ENCODE assay signal across 32 cellular contexts in genomic region chr13:92849381-92849780, GRCh38.
"Had no signal": no experiment of that assay in that cellular context is flagged by ENCODE, and none has a peak within 500 bp of the region (broad histone marks: within the 10 kb centered on the region; RNA-seq: fewer than 3 reads in every experiment).

No MANE protein-coding gene starts in this region.

- H3K27ac Mint-ChIP-seq: activated CD8-positive, alpha-beta memory T cell treated with anti-CD3 and anti-CD28 coated beads, Interleukin-2, amount 10 ng/mL, durations not matched to agents 7 days and 5 days; activated CD8-positive, alpha-beta T cell treated with anti-CD3 and anti-CD28 coated beads, Interleukin-2, amount 10 ng/mL, durations not matched to agents 7 days and 5 days; activated naive CD4-positive, alpha-beta T cell treated with anti-CD3 and anti-CD28 coated beads for 36 hours; activated naive CD4-positive, alpha-beta T cell treated with anti-CD3 and anti-CD28 coated beads, Interleukin-2, amount 50 U/mL, for 24 hours; activated naive CD8-positive, alpha-beta T cell treated with anti-CD3 and anti-CD28 coated beads for 36 hours; activated naive CD8-positive, alpha-beta T cell treated with anti-CD3 and anti-CD28 coated beads, Interleukin-2, amount 50 U/mL, for 24 hours; activated T-helper 1 cell treated with anti-CD3 and anti-CD28 coated beads, Interleukin-12 subunit alpha, Interleukin-12 subunit beta, Interleukin-2, Interleukin-4 antibody, amounts not matched to agents 30 ng/mL and 10 ng/mL and 1 ng/mL, durations not matched to agents 14 hours and 24 hours and 36 hours; activated T-helper 2 cell treated with anti-CD3 and anti-CD28 coated beads, Interferon-gamma antibody, Interleukin-2, Interleukin-4, amounts not matched to agents 10 μg/mL and 5 μg/mL and 100 μg/mL, durations not matched to agents 14 hours and 24 hours and 36 hours; dendritic cell treated with granulocyte-macrophage colony-stimulating factor and Interleukin-4, amounts not matched to agents 40 ng/mL and 50 ng/mL, for 4 days; endodermal cell; WTC11 had no signal

- DNase-seq: activated CD4-positive, alpha-beta T cell treated with anti-CD3 and anti-CD28 coated beads for 1 hour; activated CD4-positive, alpha-beta T cell treated with anti-CD3 and anti-CD28 coated beads for 4 hours; activated CD4-positive, alpha-beta T cell treated with anti-CD3 and anti-CD28 coated beads, Interleukin-2, amount 50 U/mL, for 1 hour; activated CD4-positive, alpha-beta T cell treated with anti-CD3 and anti-CD28 coated beads, Interleukin-2, amount 50 U/mL, for 48 hours; activated CD8-positive, alpha-beta memory T cell treated with anti-CD3 and anti-CD28 coated beads, Interleukin-2, amount 10 ng/mL, durations not matched to agents 7 days and 5 days; activated CD8-positive, alpha-beta memory T cell treated with anti-CD3 and anti-CD28 coated beads, Interleukin-2, amount 50 U/mL, for 4 hours; activated CD8-positive, alpha-beta T cell treated with anti-CD3 and anti-CD28 coated beads, Interleukin-2, amount 10 ng/mL, durations not matched to agents 7 days and 5 days; activated effector memory CD4-positive, alpha-beta T cell treated with anti-CD3 and anti-CD28 coated beads, Interleukin-2, amount 50 U/mL, for 16 hours; activated naive CD4-positive, alpha-beta T cell treated with anti-CD3 and anti-CD28 coated beads for 36 hours; activated naive CD8-positive, alpha-beta T cell treated with anti-CD3 and anti-CD28 coated beads for 36 hours; activated naive CD8-positive, alpha-beta T cell treated with anti-CD3 and anti-CD28 coated beads, Interleukin-2, amount 50 U/mL, for 24 hours; activated T-cell treated with anti-CD3 and anti-CD28 coated beads, Interleukin-2, amount 50 U/mL, for 1 hour; activated T-cell treated with anti-CD3 and anti-CD28 coated beads, Interleukin-2, amount 50 U/mL, for 48 hours; adrenal gland; amygdala; aorta; body of pancreas; caudate nucleus; colonic mucosa; dorsolateral prefrontal cortex; effector memory CD4-positive, alpha-beta T cell; endodermal cell; erythroblast; foreskin keratinocyte; gastrocnemius medialis; T-helper 2 cell had no signal

- H3K4me3 Mint-ChIP-seq: activated CD8-positive, alpha-beta memory T cell treated with anti-CD3 and anti-CD28 coated beads, Interleukin-2, amount 10 ng/mL, durations not matched to agents 7 days and 5 days; activated CD8-positive, alpha-beta T cell treated with anti-CD3 and anti-CD28 coated beads, Interleukin-2, amount 10 ng/mL, durations not matched to agents 7 days and 5 days; activated naive CD4-positive, alpha-beta T cell treated with anti-CD3 and anti-CD28 coated beads for 36 hours; activated naive CD4-positive, alpha-beta T cell treated with anti-CD3 and anti-CD28 coated beads, Interleukin-2, amount 50 U/mL, for 24 hours; activated naive CD8-positive, alpha-beta T cell treated with anti-CD3 and anti-CD28 coated beads for 36 hours; activated naive CD8-positive, alpha-beta T cell treated with anti-CD3 and anti-CD28 coated beads, Interleukin-2, amount 50 U/mL, for 24 hours; activated T-helper 1 cell treated with anti-CD3 and anti-CD28 coated beads, Interleukin-12 subunit alpha, Interleukin-12 subunit beta, Interleukin-2, Interleukin-4 antibody, amounts not matched to agents 30 ng/mL and 10 ng/mL and 1 ng/mL, durations not matched to agents 14 hours and 24 hours and 36 hours; dendritic cell treated with granulocyte-macrophage colony-stimulating factor and Interleukin-4, amounts not matched to agents 40 ng/mL and 50 ng/mL, for 4 days; endodermal cell; WTC11 had no signal

- H3K36me3 Mint-ChIP-seq: activated CD8-positive, alpha-beta memory T cell treated with anti-CD3 and anti-CD28 coated beads, Interleukin-2, amount 10 ng/mL, durations not matched to agents 7 days and 5 days; activated naive CD4-positive, alpha-beta T cell treated with anti-CD3 and anti-CD28 coated beads, Interleukin-2, amount 50 U/mL, for 24 hours; activated naive CD8-positive, alpha-beta T cell treated with anti-CD3 and anti-CD28 coated beads for 36 hours; WTC11 had no signal

- H3K9me3 Mint-ChIP-seq: activated naive CD4-positive, alpha-beta T cell treated with anti-CD3 and anti-CD28 coated beads, Interleukin-2, amount 50 U/mL, for 24 hours; activated naive CD8-positive, alpha-beta T cell treated with anti-CD3 and anti-CD28 coated beads, Interleukin-2, amount 50 U/mL, for 24 hours; endodermal cell; WTC11 had no signal

- H3K27me3 Mint-ChIP-seq: activated CD8-positive, alpha-beta memory T cell treated with anti-CD3 and anti-CD28 coated beads, Interleukin-2, amount 10 ng/mL, durations not matched to agents 7 days and 5 days; activated naive CD4-positive, alpha-beta T cell treated with anti-CD3 and anti-CD28 coated beads, Interleukin-2, amount 50 U/mL, for 24 hours; activated naive CD8-positive, alpha-beta T cell treated with anti-CD3 and anti-CD28 coated beads for 36 hours; activated naive CD8-positive, alpha-beta T cell treated with anti-CD3 and anti-CD28 coated beads, Interleukin-2, amount 50 U/mL, for 24 hours; dendritic cell treated with granulocyte-macrophage colony-stimulating factor and Interleukin-4, amounts not matched to agents 40 ng/mL and 50 ng/mL, for 4 days had no signal

- H3K4me1 Mint-ChIP-seq: activated CD8-positive, alpha-beta memory T cell treated with anti-CD3 and anti-CD28 coated beads, Interleukin-2, amount 10 ng/mL, durations not matched to agents 7 days and 5 days; activated naive CD4-positive, alpha-beta T cell treated with anti-CD3 and anti-CD28 coated beads, Interleukin-2, amount 50 U/mL, for 24 hours; activated naive CD8-positive, alpha-beta T cell treated with anti-CD3 and anti-CD28 coated beads for 36 hours; activated naive CD8-positive, alpha-beta T cell treated with anti-CD3 and anti-CD28 coated beads, Interleukin-2, amount 50 U/mL, for 24 hours; endodermal cell had no signal

- H3K4me3 ChIP-seq: adrenal gland, body of pancreas, colonic mucosa, dorsolateral prefrontal cortex, esophagus muscularis mucosa, gastrocnemius medialis had no signal
